9 cellular contexts compared by ENCODE assay signal in the genomic region with DNA sequence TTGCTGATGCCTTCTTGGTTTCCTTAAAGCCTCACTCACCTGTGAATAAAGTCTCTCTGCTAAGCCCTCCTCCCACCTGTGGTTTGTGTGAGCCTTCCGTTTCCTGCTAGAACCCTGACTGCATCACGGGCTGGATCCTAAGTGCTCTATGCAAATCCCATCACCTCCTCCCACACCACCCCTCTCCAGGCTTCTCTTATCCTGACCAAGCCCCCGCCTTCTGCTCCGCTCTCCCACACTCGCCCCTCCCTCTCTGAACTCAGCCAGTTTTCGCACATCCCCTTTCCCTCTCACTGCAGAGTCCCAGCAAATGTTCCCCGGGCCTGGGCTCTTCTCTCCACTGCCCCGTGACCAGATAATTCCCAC. TPM values are rescaled to one million over a fixed set of nuclear protein-coding genes. Genes with fewer than 3 reads are reported as not detected.
A peak's percentile ranks its signal among the peaks of the same experiment; 100 is the strongest.
DNase-seq lines count a peak whose midpoint lies in the region; ATAC-seq, FAIRE-seq and TF ChIP-seq lines count a peak whose summit lies in the region.
"Had no signal": no experiment of that assay in that cellular context is flagged by ENCODE, and none has a peak within 500 bp of the region (broad histone marks: within the 10 kb centered on the region; RNA-seq: fewer than 3 reads in every experiment).

No MANE protein-coding gene starts in this region.

- DNase-seq in CD8-positive, alpha-beta T cell, result no peak
- peak; percentile 46 for DNase-seq in GM13977 (ENCODE audit: low spot score)
- no peak for DNase-seq in memory B cell (ENCODE audit: low spot score in 2 of 2)
- no peak for DNase-seq in RCC 7860 (ENCODE audit: low spot score)
- DNase-seq: NCI-H226 had no signal

- no peaks in the 10 kb centered on the region for H3K9me3 ChIP-seq in CD8-positive, alpha-beta T cell (ENCODE audit: low read length)

- H3K27ac Mint-ChIP-seq in CD8-positive, alpha-beta T cell, result peak overlapping the region; percentile 14
- peak overlapping the region; percentile 82 for H3K27ac Mint-ChIP-seq in activated T-helper 17 cell treated with anti-CD3 and anti-CD28 coated beads, Interleukin-2, amount 50 U/mL, for 72 hours
- H3K27ac Mint-ChIP-seq in memory B cell, result no peak overlapping the region

- H3K4me1 ChIP-seq in CD8-positive, alpha-beta T cell (ENCODE audit: insufficient read depth, low read length), result peaks cover 14% of the 10 kb centered on the region

- H3K4me3 ChIP-seq in CD8-positive, alpha-beta T cell (ENCODE audit: low read depth, low read length), result peak overlapping the region; percentile 39

- POLR2A ChIA-PET in CD8-positive, alpha-beta T cell (lab: Charles Lee), result no interaction called here

- no peak for TF ChIP-seq CTCF in CD8-positive, alpha-beta T cell (IDR thresholded peaks at IDR 0.05)
- TF ChIP-seq CTCF in GM13977 (IDR thresholded peaks at IDR 0.05; ENCODE audit: extremely low read depth, insufficient read depth, missing control alignments), result no peak

- no peaks in the 10 kb centered on the region for H3K27me3 ChIP-seq in CD8-positive, alpha-beta T cell (ENCODE audit: insufficient read depth, low read length)

- peak; percentile 29 for ATAC-seq in CD8-positive, alpha-beta T cell
- ATAC-seq in activated T-helper 17 cell treated with anti-CD3 and anti-CD28 coated beads, Interleukin-2, amount 50 U/mL, for 72 hours (replicated peaks), result peak; percentile 84
- ATAC-seq in memory B cell (ENCODE audit: low read depth) (peak; percentile 38), GM21619 (IDR thresholded peaks at IDR 0.05; ENCODE audit: unreplicated experiment) (no peak), GM18861 (IDR thresholded peaks at IDR 0.05; ENCODE audit: unreplicated experiment) (no peak), GM21390 (IDR thresholded peaks at IDR 0.05; ENCODE audit: unreplicated experiment) (no peak)

- peaks cover 18% of the 10 kb centered on the region for H3K4me1 Mint-ChIP-seq in CD8-positive, alpha-beta T cell (ENCODE audit: low read depth)
- peaks cover 11% of the 10 kb centered on the region for H3K4me1 Mint-ChIP-seq in activated T-helper 17 cell treated with anti-CD3 and anti-CD28 coated beads, Interleukin-2, amount 50 U/mL, for 72 hours
- H3K4me1 Mint-ChIP-seq in memory B cell, result peaks cover 18% of the 10 kb centered on the region

- CTCF ChIA-PET in CD8-positive, alpha-beta T cell (lab: Charles Lee), result interaction anchor here (0.5 to 1.2 kb wide), 2 partner anchors 10 to 23 kb away, joined by 3 to 4 read pairs; no protein-coding TSS in a partner anchor

- in situ Hi-C loops in GM13977 (cut with MboI; ENCODE audit: low pct_unique_long_range_greater_than_20kb, low sequenced_read_pairs, unreplicated experiment), result no loop called here

- peak overlapping the region; percentile 67 for H3K4me3 Mint-ChIP-seq in CD8-positive, alpha-beta T cell
- H3K4me3 Mint-ChIP-seq in activated T-helper 17 cell treated with anti-CD3 and anti-CD28 coated beads, Interleukin-2, amount 50 U/mL, for 72 hours, result peak overlapping the region; percentile 57
- H3K4me3 Mint-ChIP-seq in memory B cell, result peak overlapping the region; percentile 73

- intact Hi-C loops in CD8-positive, alpha-beta T cell (cut with DNase I, micrococcal nuclease), result no loop called here

- H3K9me3 Mint-ChIP-seq in CD8-positive, alpha-beta T cell, result no peaks in the 10 kb centered on the region
- no peaks in the 10 kb centered on the region for H3K9me3 Mint-ChIP-seq in activated T-helper 17 cell treated with anti-CD3 and anti-CD28 coated beads, Interleukin-2, amount 50 U/mL, for 72 hours
- no peaks in the 10 kb centered on the region for H3K9me3 Mint-ChIP-seq in memory B cell

- no peak overlapping the region for H3K27ac ChIP-seq in CD8-positive, alpha-beta T cell (ENCODE audit: low read depth, low read length)

- no peaks in the 10 kb centered on the region for H3K36me3 Mint-ChIP-seq in CD8-positive, alpha-beta T cell
- no peaks in the 10 kb centered on the region for H3K36me3 Mint-ChIP-seq in activated T-helper 17 cell treated with anti-CD3 and anti-CD28 coated beads, Interleukin-2, amount 50 U/mL, for 72 hours (ENCODE audit: low read depth)
- no peaks in the 10 kb centered on the region for H3K36me3 Mint-ChIP-seq in memory B cell

- no peak for FAIRE-seq in RCC 7860 (lab: Jason Lieb, UNC)

- H3K27me3 Mint-ChIP-seq in CD8-positive, alpha-beta T cell (ENCODE audit: low read depth), result no peaks in the 10 kb centered on the region
- peaks cover 5% of the 10 kb centered on the region for H3K27me3 Mint-ChIP-seq in activated T-helper 17 cell treated with anti-CD3 and anti-CD28 coated beads, Interleukin-2, amount 50 U/mL, for 72 hours
- H3K27me3 Mint-ChIP-seq in memory B cell, result peaks cover 9% of the 10 kb centered on the region

- H3K36me3 ChIP-seq in CD8-positive, alpha-beta T cell (ENCODE audit: insufficient read depth, low read length), result no peaks in the 10 kb centered on the region

RNA-seq across cellular contexts. Expression of a gene that starts 51.8 kb away (rescaled TPM):
- not detected for total RNA-seq in CD8-positive, alpha-beta T cell
- total RNA-seq in activated T-helper 17 cell treated with anti-CD3 and anti-CD28 coated beads, Interleukin-2, amount 50 U/mL, for 72 hours, result 1 to 10 TPM; 5.9 to 7.4 TPM

Comparison
In these comparisons a context has a peak if more than half of its experiments do, and no peak if none do; other contexts are left out.
1. ATAC-seq: peak in CD8-positive, alpha-beta T cell (single experiment), activated T-helper 17 cell treated with anti-CD3 and anti-CD28 coated beads, Interleukin-2, amount 50 U/mL, for 72 hours (single experiment) and memory B cell (single experiment); none in GM21619 (single experiment), GM18861 (single experiment) and GM21390 (single experiment).
2. RNA of a gene that starts 51.8 kb away (total RNA-seq): 5.9 to 7.4 TPM in activated T-helper 17 cell treated with anti-CD3 and anti-CD28 coated beads, Interleukin-2, amount 50 U/mL, for 72 hours; not detected in CD8-positive, alpha-beta T cell; every median in the first group is over 4 times any median in the second.
3. Peak in every context shown above with its lines, with median percentiles within 50 percentile points of each other: H3K4me3 Mint-ChIP-seq.